Comparison of ENCODE assay signal across 28 cellular contexts in genomic region chr6:90388395-90388794, GRCh38.
A peak's percentile ranks its signal among the peaks of the same experiment; 100 is the strongest.
DNase-seq lines count a peak whose midpoint lies in the region; ATAC-seq lines count a peak whose summit lies in the region.
"Had no signal": no experiment of that assay in that cellular context is flagged by ENCODE, and none has a peak within 500 bp of the region (broad histone marks: within the 10 kb centered on the region; RNA-seq: fewer than 3 reads in every experiment).

No MANE protein-coding gene starts in this region.

- peak overlapping the region; percentile 52 for H3K27ac Mint-ChIP-seq in activated CD4-positive, alpha-beta T cell treated with anti-CD3 and anti-CD28 coated beads for 36 hours
- H3K27ac Mint-ChIP-seq in activated T-cell treated with anti-CD3 and anti-CD28 coated beads, Interleukin-2, amount 50 U/mL, for 72 hours = peak overlapping the region; percentile 92
- H3K27ac Mint-ChIP-seq: activated naive CD8-positive, alpha-beta T cell treated with anti-CD3 and anti-CD28 coated beads, Interleukin-2, amount 10 ng/mL, durations not matched to agents 7 days and 5 days; stimulated activated naive CD8-positive, alpha-beta T cell treated with anti-CD3 and anti-CD28 coated beads, Interleukin-15, amount 100 ng/mL, for 72 hours had no signal

- peak; percentile 48 for ATAC-seq in activated CD4-positive, alpha-beta T cell treated with anti-CD3 and anti-CD28 coated beads for 36 hours
- peak; percentile 61 to 63 for ATAC-seq in activated T-cell treated with anti-CD3 and anti-CD28 coated beads, Interleukin-2, amount 50 U/mL, for 72 hours (replicated peaks in 1 of 2)
- ATAC-seq: activated CD4-positive, CD25-positive, alpha-beta regulatory T cell treated with anti-CD3 and anti-CD28 coated beads, Interleukin-2, amount 50 U/mL, for 24 hours; esophagus mucosa; GM12878; lower lobe of right lung; mucosa of descending colon; stimulated activated naive CD8-positive, alpha-beta T cell treated with anti-CD3 and anti-CD28 coated beads, Interleukin-15, amount 100 ng/mL, for 72 hours had no signal

- no peaks in the 10 kb centered on the region for H3K36me3 Mint-ChIP-seq in activated CD4-positive, alpha-beta T cell treated with anti-CD3 and anti-CD28 coated beads for 36 hours (ENCODE audit: low read depth)
- no peaks in the 10 kb centered on the region for H3K36me3 Mint-ChIP-seq in activated T-cell treated with anti-CD3 and anti-CD28 coated beads, Interleukin-2, amount 50 U/mL, for 72 hours (ENCODE audit: insufficient read depth in 2 of 2)
- H3K36me3 Mint-ChIP-seq: activated naive CD8-positive, alpha-beta T cell treated with anti-CD3 and anti-CD28 coated beads, Interleukin-2, amount 10 ng/mL, durations not matched to agents 7 days and 5 days; CD4-positive, CD25-positive, alpha-beta regulatory T cell had no signal

- peaks cover 4% of the 10 kb centered on the region for H3K27me3 Mint-ChIP-seq in activated CD4-positive, alpha-beta T cell treated with anti-CD3 and anti-CD28 coated beads for 36 hours
- H3K27me3 Mint-ChIP-seq in activated T-cell treated with anti-CD3 and anti-CD28 coated beads, Interleukin-2, amount 50 U/mL, for 72 hours (ENCODE audit: low read depth) = no peaks in the 10 kb centered on the region

- no peak overlapping the region for H3K4me3 Mint-ChIP-seq in activated CD4-positive, alpha-beta T cell treated with anti-CD3 and anti-CD28 coated beads for 36 hours
- peak overlapping the region; percentile 26 to 39 for H3K4me3 Mint-ChIP-seq in activated T-cell treated with anti-CD3 and anti-CD28 coated beads, Interleukin-2, amount 50 U/mL, for 72 hours
- H3K4me3 Mint-ChIP-seq: activated naive CD8-positive, alpha-beta T cell treated with anti-CD3 and anti-CD28 coated beads, Interleukin-2, amount 10 ng/mL, durations not matched to agents 7 days and 5 days; CD4-positive, CD25-positive, alpha-beta regulatory T cell; stimulated activated naive CD8-positive, alpha-beta T cell treated with anti-CD3 and anti-CD28 coated beads, Interleukin-15, amount 100 ng/mL, for 72 hours had no signal

- CTCF ChIA-PET in activated CD4-positive, alpha-beta T cell treated with anti-CD3 and anti-CD28 coated beads for 36 hours (lab: Charles Lee) = interaction anchor here (0.7 to 1.7 kb wide), 16 partner anchors 9 to 448 kb away, joined by 3 to 6 read pairs (median 4); partner anchors contain the start of gene BACH2

- no peaks in the 10 kb centered on the region for H3K9me3 Mint-ChIP-seq in activated CD4-positive, alpha-beta T cell treated with anti-CD3 and anti-CD28 coated beads for 36 hours (ENCODE audit: low read depth)
- H3K9me3 Mint-ChIP-seq in activated T-cell treated with anti-CD3 and anti-CD28 coated beads, Interleukin-2, amount 50 U/mL, for 72 hours = no peaks in the 10 kb centered on the region
- H3K9me3 Mint-ChIP-seq: activated naive CD8-positive, alpha-beta T cell treated with anti-CD3 and anti-CD28 coated beads, Interleukin-2, amount 10 ng/mL, durations not matched to agents 7 days and 5 days; CD4-positive, CD25-positive, alpha-beta regulatory T cell; stimulated activated naive CD8-positive, alpha-beta T cell treated with anti-CD3 and anti-CD28 coated beads, Interleukin-15, amount 100 ng/mL, for 72 hours had no signal

- peaks cover 62% of the 10 kb centered on the region for H3K4me1 Mint-ChIP-seq in activated CD4-positive, alpha-beta T cell treated with anti-CD3 and anti-CD28 coated beads for 36 hours
- peaks cover 74% of the 10 kb centered on the region for H3K4me1 Mint-ChIP-seq in activated T-cell treated with anti-CD3 and anti-CD28 coated beads, Interleukin-2, amount 50 U/mL, for 72 hours (ENCODE audit: low read depth)

- intact Hi-C loops in activated CD4-positive, alpha-beta T cell treated with anti-CD3 and anti-CD28 coated beads for 36 hours (cut with DNase I, micrococcal nuclease) = loop anchor here (2.0 to 5.0 kb wide), 3 partner anchors 36 to 62 kb away; no protein-coding TSS in a partner anchor

- POLR2A ChIA-PET in activated CD4-positive, alpha-beta T cell treated with anti-CD3 and anti-CD28 coated beads for 36 hours (lab: Charles Lee) = interaction anchor here (0.7 to 1.8 kb wide), 8 partner anchors 10 to 212 kb away, joined by 3 to 6 read pairs (median 3); no protein-coding TSS in a partner anchor

- peak; percentile 77 for DNase-seq in activated CD4-positive, alpha-beta T cell treated with anti-CD3 and anti-CD28 coated beads for 36 hours
- no peak for DNase-seq in activated CD4-positive, alpha-beta T cell treated with anti-CD3 and anti-CD28 coated beads, Interleukin-2, amount 50 U/mL, for 4 hours
- DNase-seq in stimulated activated CD4-positive, alpha-beta T cell treated with anti-CD3 and anti-CD28 coated beads, Interleukin-1b, Interleukin-23, amount 100 ng/mL, for 48 hours = peak; percentile 63
- no peak for DNase-seq in stimulated activated CD4-positive, alpha-beta T cell treated with anti-CD3 and anti-CD28 coated beads, Interleukin-12 subunit alpha, Interleukin-12 subunit beta, amount 100 ng/mL, for 4 hours
- peak in 1 of 2 donors; percentile 54 for DNase-seq in activated T-cell treated with anti-CD3 and anti-CD28 coated beads, Interleukin-2, amount 50 U/mL, for 72 hours
- peak; percentile 77 for DNase-seq in stimulated activated CD8-positive, alpha-beta memory T cell treated with anti-CD3 and anti-CD28 coated beads, Interleukin-4, amount 100 ng/mL, for 48 hours
- no peak for DNase-seq in foreskin melanocyte
- DNase-seq in central memory CD4-positive, alpha-beta T cell = no peak
- DNase-seq: 8988T; activated CD8-positive, alpha-beta memory T cell treated with anti-CD3 and anti-CD28 coated beads, Interleukin-2, amount 50 U/mL, for 48 hours; activated naive CD8-positive, alpha-beta T cell treated with anti-CD3 and anti-CD28 coated beads, Interleukin-2, amount 10 ng/mL, durations not matched to agents 7 days and 5 days; CD4-positive, CD25-positive, alpha-beta regulatory T cell; EL; foreskin keratinocyte; Karpas-422; kidney glomerular epithelial cell; lower lobe of right lung; mucosa of descending colon; MV-4-11; NCI-H146; NCI-H2107; NCI-H446 treated with DMSO at 0.1 percent for 48 hours; stimulated activated naive CD8-positive, alpha-beta T cell treated with anti-CD3 and anti-CD28 coated beads, Interleukin-15, amount 100 ng/mL, for 72 hours; T-helper 1 cell; thyroid gland had no signal

Comparison
In these comparisons a context has a peak if more than half of its experiments do, and no peak if none do; other contexts are left out.
1. DNase-seq: peak in activated CD4-positive, alpha-beta T cell treated with anti-CD3 and anti-CD28 coated beads for 36 hours (single experiment), stimulated activated CD4-positive, alpha-beta T cell treated with anti-CD3 and anti-CD28 coated beads, Interleukin-1b, Interleukin-23, amount 100 ng/mL, for 48 hours (single experiment) and stimulated activated CD8-positive, alpha-beta memory T cell treated with anti-CD3 and anti-CD28 coated beads, Interleukin-4, amount 100 ng/mL, for 48 hours (single experiment); none in activated CD4-positive, alpha-beta T cell treated with anti-CD3 and anti-CD28 coated beads, Interleukin-2, amount 50 U/mL, for 4 hours (0 of 2), stimulated activated CD4-positive, alpha-beta T cell treated with anti-CD3 and anti-CD28 coated beads, Interleukin-12 subunit alpha, Interleukin-12 subunit beta, amount 100 ng/mL, for 4 hours (single experiment), foreskin melanocyte (single experiment) and central memory CD4-positive, alpha-beta T cell (single experiment).